26 cellular contexts compared by ENCODE assay signal in genomic region chr11:20159680-20160381, GRCh38. TPM values are rescaled to one million over a fixed set of nuclear protein-coding genes. Genes with fewer than 3 reads are reported as not detected.
DNase-seq lines count a peak whose midpoint lies in the region; ATAC-seq and TF ChIP-seq lines count a peak whose summit lies in the region.
"Had no signal": no experiment of that assay in that cellular context is flagged by ENCODE, and none has a peak within 500 bp of the region (broad histone marks: within the 10 kb centered on the region; RNA-seq: fewer than 3 reads in every experiment).

No MANE protein-coding gene starts in this region.

- H3K4me1 ChIP-seq in iPS-20b (ENCODE audit: insufficient read depth, low read length) = peaks cover 33% of the 10 kb centered on the region

- no peak for TF ChIP-seq CTCF in GM13977 (IDR thresholded peaks at IDR 0.05; ENCODE audit: extremely low read depth, insufficient read depth, missing control alignments)

- in situ Hi-C loops in GM13977 (cut with MboI; ENCODE audit: low pct_unique_long_range_greater_than_20kb, low sequenced_read_pairs, unreplicated experiment) = loop anchor here (25.0 kb wide), 1 partner anchor 452 kb away; no protein-coding TSS in a partner anchor

- no peak overlapping the region for H3K27ac ChIP-seq in iPS-20b (ENCODE audit: low read length)
- H3K27ac ChIP-seq: breast epithelium, right lobe of liver, upper lobe of right lung had no signal

- H3K4me1 Mint-ChIP-seq in T-helper 17 cell = peaks cover 25% of the 10 kb centered on the region

- peaks cover 6% of the 10 kb centered on the region for H3K36me3 Mint-ChIP-seq in T-helper 17 cell (ENCODE audit: low read depth)

- peaks cover 100% of the 10 kb centered on the region for H3K27me3 ChIP-seq in iPS-20b (ENCODE audit: insufficient read depth, low read length)
- H3K27me3 ChIP-seq: SJCRH30 had no signal

- ATAC-seq in T-helper 17 cell (no peak), HG03354 (IDR thresholded peaks at IDR 0.05; ENCODE audit: poor library complexity, severe bottlenecking, unreplicated experiment) (no peak), GM21423 (IDR thresholded peaks at IDR 0.05; ENCODE audit: unreplicated experiment) (no peak)
- ATAC-seq: right lobe of liver, upper lobe of right lung had no signal

- H3K27me3 Mint-ChIP-seq in T-helper 17 cell = peaks cover 66% of the 10 kb centered on the region

- peak overlapping the region; percentile 84 for H3K27ac Mint-ChIP-seq in T-helper 17 cell
- H3K27ac Mint-ChIP-seq: nephron progenitor cell had no signal

- H3K36me3 ChIP-seq in iPS-20b (ENCODE audit: insufficient read depth, low read depth, low read length) = no peaks in the 10 kb centered on the region
- H3K36me3 ChIP-seq: breast epithelium, right lobe of liver, SJCRH30, upper lobe of right lung had no signal

- peak overlapping the region; percentile 39; the same call in 1 of the 2 replicates for H3K4me3 ChIP-seq in iPS-20b (ENCODE audit: low read length)
- H3K4me3 ChIP-seq: breast epithelium, right lobe of liver, upper lobe of right lung had no signal

- no peak overlapping the region for H3K9ac ChIP-seq in iPS-20b (ENCODE audit: low read depth, low read length)

- H3K4me3 Mint-ChIP-seq in T-helper 17 cell = no peak overlapping the region
- H3K4me3 Mint-ChIP-seq: nephron progenitor cell had no signal

- H3K9me3 ChIP-seq in T-helper 17 cell (ENCODE audit: control insufficient read depth, low read length, poor library complexity, severe bottlenecking) = peaks cover 6% of the 10 kb centered on the region
- no peaks in the 10 kb centered on the region; the same call in 1 of the 2 replicates for H3K9me3 ChIP-seq in iPS-20b (ENCODE audit: insufficient read depth, low read depth, low read length)
- H3K9me3 ChIP-seq: breast epithelium, right lobe of liver, SJCRH30, upper lobe of right lung had no signal

- peak; percentile 18 for DNase-seq in NCI-H82 (lab: John Stamatoyannopoulos, UW)
- DNase-seq in NCI-H82 treated with DMSO at 0.1 percent for 48 hours (lab: John Stamatoyannopoulos, UW; ENCODE audit: unreplicated experiment) = no peak
- peak; percentile 10 for DNase-seq in GM13977 (ENCODE audit: low spot score)
- no peak for DNase-seq in T-helper 17 cell
- DNase-seq in NCI-H510A treated with DMSO at 0.1 percent for 48 hours (lab: John Stamatoyannopoulos, UW) = no peak
- DNase-seq: activated naive CD4-positive, alpha-beta T cell; amniotic stem cell; effector CD4-positive, alpha-beta T cell; erythroblast; HCEC 1CT; KG1; NCI-H1417 treated with DMSO at 0.1 percent for 48 hours; nephron progenitor cell; right lobe of liver; SJCRH30; stimulated activated CD4-positive, alpha-beta T cell treated with anti-CD3 and anti-CD28 coated beads, Interleukin-4, amount 100 ng/mL, for 1 hour; upper lobe of right lung had no signal

RNA-seq across cellular contexts. Expression of gene DBX1, which starts 0.4 kb away (rescaled TPM):
- total RNA-seq in T-helper 17 cell = not detected
- total RNA-seq: A673; breast epithelium; HT1080; lung microvascular endothelial cell; mucosa of gallbladder; right lobe of liver; T-helper 1 cell treated with Interleukin-12 subunit alpha and Interleukin-12 subunit beta and Interleukin-4 antibody, amounts not matched to agents 30 ng/mL and 1 ng/mL, for 36 hours; upper lobe of right lung had no signal

Comparison
In these comparisons a context has a peak if more than half of its experiments do, and no peak if none do; other contexts are left out.
1. DNase-seq: peak in NCI-H82 (single experiment) and GM13977 (single experiment); none in NCI-H82 treated with DMSO at 0.1 percent for 48 hours (single experiment), T-helper 17 cell (0 of 3) and NCI-H510A treated with DMSO at 0.1 percent for 48 hours (single experiment).